Comparison of ENCODE assay signal across 17 cellular contexts in the genomic region with DNA sequence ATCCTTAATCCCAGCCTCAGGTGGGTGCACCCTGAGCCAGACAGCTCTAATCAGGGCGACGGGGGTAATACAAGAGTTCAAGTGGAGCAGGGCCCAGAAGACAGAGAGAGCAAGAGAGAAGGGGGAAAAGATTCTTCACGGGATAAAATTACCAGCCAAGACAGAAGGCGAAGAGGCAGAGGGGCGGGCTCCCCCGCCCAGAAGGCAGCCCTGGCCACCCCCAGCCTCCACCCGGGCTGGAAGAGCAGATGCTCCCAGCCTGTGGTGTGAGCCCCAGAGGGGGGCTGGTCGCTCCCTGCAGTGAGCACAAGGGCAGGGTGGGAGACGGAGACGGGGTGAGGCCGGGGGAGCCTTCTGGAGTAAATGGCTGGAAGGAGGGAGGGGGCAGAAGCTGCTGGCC.
A peak's percentile ranks its signal among the peaks of the same experiment; 100 is the strongest.
DNase-seq lines count a peak whose midpoint lies in the region; ATAC-seq and TF ChIP-seq lines count a peak whose summit lies in the region.
"Had no signal": no experiment of that assay in that cellular context is flagged by ENCODE, and none has a peak within 500 bp of the region (broad histone marks: within the 10 kb centered on the region; RNA-seq: fewer than 3 reads in every experiment).

No MANE protein-coding gene starts in this region.

- TF ChIP-seq CTCF in lower leg skin (IDR thresholded peaks at IDR 0.05) = no peak
- TF ChIP-seq CTCF in PC-3 (conservative IDR thresholded peaks at IDR 0.05; ENCODE audit: low read depth, low read length) = no peak

- no peaks in the 10 kb centered on the region for H3K4me1 ChIP-seq in PC-3 (ENCODE audit: insufficient read depth, low read length)
- H3K4me1 ChIP-seq: A549, BE2C had no signal

- DNase-seq in NCI-H524 (lab: John Stamatoyannopoulos, UW) (peak; percentile 100), SK-N-DZ (ENCODE audit: low spot score) (peak; percentile 11), left kidney (ENCODE audit: low read depth, low spot score) (peak; percentile 48), lower leg skin (ENCODE audit: low spot score in 2 of 2) (no peak), PC-3 (no peak), NCI-H446 treated with DMSO at 0.1 percent for 48 hours (lab: John Stamatoyannopoulos, UW) (no peak)
- DNase-seq: BE2C; CD4-positive, alpha-beta memory T cell; DMS153; DMS79 treated with DMSO at 0.1 percent for 48 hours; EL; GM23248; H9 had no signal

- no peaks in the 10 kb centered on the region for H3K9me2 ChIP-seq in PC-3 (replicated peaks; ENCODE audit: low read length)

- no peak overlapping the region for H3K27ac ChIP-seq in PC-3 (ENCODE audit: low read length)
- H3K27ac ChIP-seq: A549, C4-2B, GM23248, HL-60 had no signal

- no peak overlapping the region for H3K9ac ChIP-seq in PC-3 (ENCODE audit: low read length)
- H3K9ac ChIP-seq: GM23248 had no signal

- H3K9me3 ChIP-seq in PC-3 (ENCODE audit: low read length) = no peaks in the 10 kb centered on the region
- H3K9me3 ChIP-seq: A549, BE2C had no signal

- CTCF ChIA-PET in PC-3 (lab: Charles Lee) = no interaction called here

- 84 to 85% methylated on average over 11 of the region's 11 CpGs for WGBS in lower leg skin, 2 donors

- H3F3A ChIP-seq in PC-3 (ENCODE audit: low read length, unreplicated experiment) = no peaks in the 10 kb centered on the region

- H3K4me3 ChIP-seq in lower leg skin (ENCODE audit: low read depth, poor library complexity, severe bottlenecking) = no peak overlapping the region
- no peak overlapping the region for H3K4me3 ChIP-seq in PC-3 (ENCODE audit: low read length)
- H3K4me3 ChIP-seq: A549, GM23248 had no signal

- POLR2A ChIA-PET in PC-3 (lab: Charles Lee; ENCODE audit: unreplicated experiment) = no interaction called here

- intact Hi-C loops in lower leg skin (cut with DNase I; ENCODE audit: low total_unique reads) (no loop called here), PC-3 (cut with micrococcal nuclease) (no loop called here)

- ATAC-seq in PC-3 = no peak
- ATAC-seq in GM21367 (IDR thresholded peaks at IDR 0.05; ENCODE audit: unreplicated experiment) = no peak
- ATAC-seq: A549 had no signal

- no peak overlapping the region for H3K4me2 ChIP-seq in PC-3 (ENCODE audit: low read length)
- H3K4me2 ChIP-seq: A549 had no signal

- no peak overlapping the region for H2AFZ ChIP-seq in PC-3 (ENCODE audit: low read length)
- H2AFZ ChIP-seq: GM23248 had no signal

- no peaks in the 10 kb centered on the region for H3K79me2 ChIP-seq in PC-3 (ENCODE audit: low read length)

- H4K20me1 ChIP-seq in PC-3 (ENCODE audit: low read length) = no peaks in the 10 kb centered on the region

- H3K27me3 ChIP-seq in PC-3 (ENCODE audit: low read length) = peaks cover 35% of the 10 kb centered on the region
- H3K27me3 ChIP-seq: BE2C had no signal

- no TSS peak for BruUV-seq in PC-3 (replicated peaks; lab: Mats Ljungman, UMichigan)

- no peak for TF ChIP-seq POLR2A in lower leg skin (IDR thresholded peaks at IDR 0.05)

- H3K36me3 ChIP-seq in PC-3 (ENCODE audit: low read depth, low read length) = no peaks in the 10 kb centered on the region
- H3K36me3 ChIP-seq: BE2C had no signal

Comparison
In these comparisons a context has a peak if more than half of its experiments do, and no peak if none do; other contexts are left out.
1. DNase-seq: peak in NCI-H524 (2 of 2), SK-N-DZ (single experiment) and left kidney (single experiment); none in lower leg skin (0 of 2), PC-3 (single experiment) and NCI-H446 treated with DMSO at 0.1 percent for 48 hours (single experiment).